ENCODE assay signal across 18 cellular contexts in genomic region chr12:75438052-75438754, GRCh38. TPM values are rescaled to one million over a fixed set of nuclear protein-coding genes. Genes with fewer than 3 reads are reported as not detected.
DNase-seq lines count a peak whose midpoint lies in the region; ATAC-seq, FAIRE-seq and TF ChIP-seq lines count a peak whose summit lies in the region.
"Had no signal": no experiment of that assay in that cellular context is flagged by ENCODE, and none has a peak within 500 bp of the region (broad histone marks: within the 10 kb centered on the region; RNA-seq: fewer than 3 reads in every experiment).

No MANE protein-coding gene starts in this region.

- H3K36me3 ChIP-seq in keratinocyte (ENCODE audit: control insufficient read depth in 2 of 2, extremely low read depth in 1 of 2, insufficient read depth in 2 of 2, low read length in 2 of 2) (no peaks in the 10 kb centered on the region), gastroesophageal sphincter (no peaks in the 10 kb centered on the region)
- H3K36me3 ChIP-seq: tibial nerve had no signal

- H3K27ac ChIP-seq in keratinocyte (ENCODE audit: control insufficient read depth, insufficient read depth, low read length) = no peak overlapping the region
- no peak overlapping the region for H3K27ac ChIP-seq in gastroesophageal sphincter
- H3K27ac ChIP-seq: 22Rv1, dorsolateral prefrontal cortex, tibial nerve had no signal

- H3K4me1 Mint-ChIP-seq in stimulated activated memory B cell treated with anti-CD40 and anti-IgM and Interleukin-4, amounts not matched to agents 10 μg/mL and 1 μg/mL and 100 μg/mL, for 72 hours = no peaks in the 10 kb centered on the region

- no peak for FAIRE-seq in keratinocyte (lab: Jason Lieb, UNC)
- FAIRE-seq: GM18507 had no signal

- no peaks in the 10 kb centered on the region for H3K9me1 ChIP-seq in keratinocyte (ENCODE audit: control insufficient read depth, extremely low read depth, insufficient read depth, low read length)

- H2AFZ ChIP-seq in keratinocyte (ENCODE audit: control insufficient read depth, low read length) = peak overlapping the region; percentile 30

- H3K27ac Mint-ChIP-seq in stimulated activated memory B cell treated with anti-CD40 and anti-IgM and Interleukin-4, amounts not matched to agents 10 μg/mL and 1 μg/mL and 100 μg/mL, for 72 hours = no peak overlapping the region
- H3K27ac Mint-ChIP-seq: natural killer cell treated with Interleukin-12 subunit alpha and Interleukin-12 subunit beta and Interleukin-15 and Interleukin-18, amount 100 ng/mL, for 72 hours had no signal

- DNase-seq in NCI-H146 (lab: John Stamatoyannopoulos, UW) = peak; percentile 1
- DNase-seq in NCI-H146 treated with DMSO at 0.1 percent for 48 hours (lab: John Stamatoyannopoulos, UW; ENCODE audit: unreplicated experiment) = no peak
- peak; percentile 11 for DNase-seq in activated CD4-positive, alpha-beta T cell treated with anti-CD3 and anti-CD28 coated beads, Interleukin-2, amount 50 U/mL, for 1 hour
- no peak for DNase-seq in keratinocyte (ENCODE audit: low read depth, low spot score)
- DNase-seq in cerebellum (ENCODE audit: low spot score) = no peak
- DNase-seq: activated T-cell treated with anti-CD3 and anti-CD28 coated beads, Interleukin-2, amount 50 U/mL, for 4 hours; dorsolateral prefrontal cortex; NCI-H1048; stimulated activated CD4-positive, alpha-beta T cell treated with anti-CD3 and anti-CD28 coated beads, Interleukin-2, amount 100 ng/mL, for 24 hours had no signal

- 67 to 83% methylated on average over 1 of the region's 4 CpGs for WGBS in gastroesophageal sphincter (ENCODE audit: low coverage in 1 of 2), 2 donors

- H3K4me1 ChIP-seq in keratinocyte (ENCODE audit: control insufficient read depth, extremely low read depth, insufficient read depth, low read length) (peaks cover 10% of the 10 kb centered on the region), gastroesophageal sphincter (no peaks in the 10 kb centered on the region)
- H3K4me1 ChIP-seq: tibial nerve had no signal

- no peak for TF ChIP-seq POLR2A in gastroesophageal sphincter (IDR thresholded peaks at IDR 0.05)

- no peak for TF ChIP-seq CTCF in keratinocyte (optimal IDR thresholded peaks at IDR 0.05 in 1 of 3, IDR thresholded peaks at IDR 0.05 in 1 of 3, conservative IDR thresholded peaks at IDR 0.05 in 1 of 3; ENCODE audit: extremely low read depth in 1 of 3, insufficient read depth in 2 of 3, low read length in 3 of 3)
- TF ChIP-seq CTCF in gastroesophageal sphincter (IDR thresholded peaks at IDR 0.05) = no peak

- peaks cover 7% of the 10 kb centered on the region for H3K36me3 Mint-ChIP-seq in stimulated activated memory B cell treated with anti-CD40 and anti-IgM and Interleukin-4, amounts not matched to agents 10 μg/mL and 1 μg/mL and 100 μg/mL, for 72 hours

- H3K9me3 Mint-ChIP-seq in stimulated activated memory B cell treated with anti-CD40 and anti-IgM and Interleukin-4, amounts not matched to agents 10 μg/mL and 1 μg/mL and 100 μg/mL, for 72 hours = peaks cover 5% of the 10 kb centered on the region

- dilution Hi-C loops in keratinocyte (cut with MboI; ENCODE audit: extremely low pct_ligation_motif_present, low sequenced_read_pairs) = no loop called here

- H3K9ac ChIP-seq in keratinocyte (ENCODE audit: control insufficient read depth, extremely low read depth, insufficient read depth, low read length) = no peak overlapping the region

- no peaks in the 10 kb centered on the region for H3K9me3 ChIP-seq in keratinocyte (ENCODE audit: control insufficient read depth, low read depth, low read length)
- peaks cover 0 to 26% (median 0%) of the 10 kb centered on the region in 3 donors for H3K9me3 ChIP-seq in gastroesophageal sphincter

- H3K27me3 ChIP-seq in keratinocyte (ENCODE audit: control insufficient read depth, extremely low read depth, insufficient read depth, low read length) = no peaks in the 10 kb centered on the region
- H3K27me3 ChIP-seq in gastroesophageal sphincter = peaks cover 6% of the 10 kb centered on the region
- H3K27me3 ChIP-seq: dorsolateral prefrontal cortex, tibial nerve had no signal

- H3K27me3 Mint-ChIP-seq in stimulated activated memory B cell treated with anti-CD40 and anti-IgM and Interleukin-4, amounts not matched to agents 10 μg/mL and 1 μg/mL and 100 μg/mL, for 72 hours = peaks cover 15% of the 10 kb centered on the region

- peak overlapping the region; percentile 49 for H3K4me2 ChIP-seq in keratinocyte (ENCODE audit: control insufficient read depth, extremely low read depth, insufficient read depth, low read depth, low read length)

- H4K20me1 ChIP-seq in keratinocyte (ENCODE audit: control insufficient read depth, extremely low read depth, insufficient read depth, low read length) = no peaks in the 10 kb centered on the region

- no peak overlapping the region for H3K4me3 Mint-ChIP-seq in stimulated activated memory B cell treated with anti-CD40 and anti-IgM and Interleukin-4, amounts not matched to agents 10 μg/mL and 1 μg/mL and 100 μg/mL, for 72 hours
- H3K4me3 Mint-ChIP-seq: activated T-cell treated with anti-CD3 and anti-CD28 coated beads, Interleukin-2, amount 50 U/mL, for 4 hours; CD8-positive, alpha-beta memory T cell; natural killer cell treated with Interleukin-12 subunit alpha and Interleukin-12 subunit beta and Interleukin-15 and Interleukin-18, amount 100 ng/mL, for 72 hours had no signal

- H3K4me3 ChIP-seq in keratinocyte (ENCODE audit: control insufficient read depth in 2 of 3, extremely low read depth in 1 of 3, insufficient read depth in 2 of 3, low read depth in 1 of 3, low read length in 3 of 3) (no peak overlapping the region), gastroesophageal sphincter (no peak overlapping the region)
- H3K4me3 ChIP-seq: dorsolateral prefrontal cortex, tibial nerve had no signal

- ATAC-seq in GM18868 (IDR thresholded peaks at IDR 0.05; ENCODE audit: unreplicated experiment) = peak; percentile 36
- ATAC-seq in stimulated activated memory B cell treated with anti-CD40 and anti-IgM and Interleukin-4, amounts not matched to agents 10 μg/mL and 1 μg/mL and 100 μg/mL, for 72 hours = no peak
- no peak for ATAC-seq in gastroesophageal sphincter
- ATAC-seq: SK-N-SH treated with all-trans-retinoic acid at 6 μM for 48 hours had no signal

- TF ChIP-seq EP300 in gastroesophageal sphincter (IDR thresholded peaks at IDR 0.05) = no peak

- no peaks in the 10 kb centered on the region for H3K79me2 ChIP-seq in keratinocyte (ENCODE audit: control insufficient read depth, insufficient read depth, low read length)

RNA-seq across cellular contexts. Expression of gene GLIPR1, which starts 42.4 kb away (rescaled TPM):
- 6.3 to 18.1 TPM (median 10.2 TPM) in 3 replicates for polyA plus RNA-seq in keratinocyte
- polyA plus RNA-seq in keratinocyte (2011; ENCODE audit: low read depth) = not detected
- polyA plus RNA-seq in keratinocyte (2011; cell fraction: cytosol; rRNA removed) = 8.3 and 12.6 TPM in 2 replicates
- polyA plus RNA-seq in keratinocyte (2011; cell fraction: nucleus; rRNA removed) = 17.7 and 22.7 TPM in 2 replicates
- polyA plus RNA-seq in keratinocyte (2012; ENCODE audit: low replicate concordance) = 0.48 and 4.4 TPM in 2 replicates
- 5.9 to 21.3 TPM (median 8.7 TPM) in 3 replicates for polyA minus RNA-seq in keratinocyte
- 9.6 TPM for polyA minus RNA-seq in keratinocyte (2011; cell fraction: cytosol; rRNA and poly(A)+ RNA removed)
- polyA minus RNA-seq in keratinocyte (2011; cell fraction: nucleus; rRNA and poly(A)+ RNA removed) = 5.4 and 16.2 TPM in 2 replicates
- 10 to 100 TPM; 20.3 to 32.6 (median 29.1) TPM for total RNA-seq in gastroesophageal sphincter
- 2.9 TPM for total RNA-seq in cerebellum

RNA-seq across cellular contexts. Expression of gene GLIPR1L2, which starts 47.3 kb away (rescaled TPM):
- 0.29 to 0.66 TPM (median 0.41 TPM) in 3 replicates for polyA plus RNA-seq in keratinocyte
- polyA plus RNA-seq in keratinocyte (2011; ENCODE audit: low read depth) = 0.72 TPM
- 0.35 and 0.38 TPM in 2 replicates for polyA plus RNA-seq in keratinocyte (2011; cell fraction: cytosol; rRNA removed)
- polyA plus RNA-seq in keratinocyte (2011; cell fraction: nucleus; rRNA removed) = 0.48 and 0.51 TPM in 2 replicates
- 0.23 and 0.85 TPM in 2 replicates for polyA plus RNA-seq in keratinocyte (2012; ENCODE audit: low replicate concordance)
- 0.22 to 0.43 TPM in 2 of 3 replicates, not detected in the other for polyA minus RNA-seq in keratinocyte
- not detected for polyA minus RNA-seq in keratinocyte (2011; cell fraction: cytosol; rRNA and poly(A)+ RNA removed)
- polyA minus RNA-seq in keratinocyte (2011; cell fraction: nucleus; rRNA and poly(A)+ RNA removed) = 0.21 and 0.93 TPM in 2 replicates
- total RNA-seq in gastroesophageal sphincter (1 to 10 TPM in 2 of 4 donors, under 1 TPM in 2; 0.13 to 2.3 (median 1.2) TPM), cerebellum (1.5 TPM)
- total RNA-seq: CD8-positive, alpha-beta memory T cell had no signal

Comparison
In these comparisons a context has a peak if more than half of its experiments do, and no peak if none do; other contexts are left out.
1. DNase-seq: peak in NCI-H146 (single experiment) and activated CD4-positive, alpha-beta T cell treated with anti-CD3 and anti-CD28 coated beads, Interleukin-2, amount 50 U/mL, for 1 hour (single experiment); none in NCI-H146 treated with DMSO at 0.1 percent for 48 hours (single experiment), keratinocyte (single experiment) and cerebellum (single experiment).